ENCODE assay signal across 9 cellular contexts in the genomic region with DNA sequence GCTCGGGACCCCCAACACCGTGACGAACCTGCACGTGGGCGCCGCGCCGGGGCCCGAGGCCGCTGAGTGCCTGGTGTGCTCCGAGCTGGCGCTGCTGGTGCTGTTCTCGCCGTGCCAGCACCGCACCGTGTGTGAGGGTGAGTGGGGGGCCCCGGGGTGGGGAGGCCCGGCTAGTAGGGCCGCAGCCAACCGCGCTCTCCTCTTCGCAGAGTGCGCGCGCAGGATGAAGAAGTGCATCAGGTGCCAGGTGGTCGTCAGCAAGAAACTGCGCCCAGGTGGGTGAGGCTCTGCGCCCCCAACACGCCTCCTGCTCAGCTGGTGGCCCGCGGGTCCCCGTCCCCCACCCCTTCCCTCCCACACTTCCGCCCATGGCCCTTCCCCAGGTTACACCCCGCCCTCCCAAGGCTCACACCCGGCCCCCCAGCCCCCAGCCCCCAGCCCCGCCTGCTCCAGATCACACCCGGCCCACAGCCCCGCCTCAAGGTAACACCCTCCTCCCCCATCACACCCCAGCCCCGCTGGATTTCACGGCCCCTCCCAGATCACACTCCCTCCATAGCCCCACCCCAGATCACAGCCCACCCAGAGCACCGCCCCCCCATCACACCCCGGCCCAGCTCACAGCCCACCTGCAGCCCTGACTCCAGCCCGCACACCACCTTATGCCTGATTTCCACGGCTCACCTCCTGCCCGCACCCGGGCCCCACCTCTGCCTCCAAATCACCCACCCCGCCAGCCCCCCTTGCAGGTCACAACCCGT. TPM values are rescaled to one million over a fixed set of nuclear protein-coding genes. Genes with fewer than 3 reads are reported as not detected.
DNase-seq lines count a peak whose midpoint lies in the region; ATAC-seq and TF ChIP-seq lines count a peak whose summit lies in the region.
"Had no signal": no experiment of that assay in that cellular context is flagged by ENCODE, and none has a peak within 500 bp of the region (broad histone marks: within the 10 kb centered on the region; RNA-seq: fewer than 3 reads in every experiment).

No MANE protein-coding gene starts in this region.

- intact Hi-C loops in Right ventricle myocardium inferior (cut with DNase I): no loop called here
- intact Hi-C loops in left ventricle myocardium inferior (cut with micrococcal nuclease): no loop called here
- intact Hi-C loops in activated naive CD4-positive, alpha-beta T cell treated with anti-CD3 and anti-CD28 coated beads for 36 hours (cut with micrococcal nuclease): loop anchor here (2.0 kb wide), 1 partner anchor 15 kb away; a partner anchor contains a TSS

- ATAC-seq in Right ventricle myocardium inferior (no peak), GM18517 (IDR thresholded peaks at IDR 0.05; ENCODE audit: unreplicated experiment) (no peak)

- no peaks in the 10 kb centered on the region for H3K79me2 ChIP-seq in trophoblast cell (ENCODE audit: control insufficient read depth, insufficient read depth, low read length, poor library complexity)
- H3K79me2 ChIP-seq: parathyroid adenoma had no signal

- H3K27ac Mint-ChIP-seq in activated naive CD4-positive, alpha-beta T cell treated with anti-CD3 and anti-CD28 coated beads for 36 hours: no peak overlapping the region

- H3K18ac ChIP-seq in trophoblast cell (ENCODE audit: low read length): no peak overlapping the region

- H4K12ac ChIP-seq in trophoblast cell (ENCODE audit: low read depth, low read length): no peak overlapping the region

- H4K8ac ChIP-seq in trophoblast cell (ENCODE audit: low read depth, low read length): no peak overlapping the region

- H3K79me1 ChIP-seq in trophoblast cell (ENCODE audit: low read length): peaks cover 4% of the 10 kb centered on the region

- peaks cover 39% of the 10 kb centered on the region for H3K4me1 ChIP-seq in left ventricle myocardium inferior
- peaks cover 4 to 14% of the 10 kb centered on the region in 2 experiments for H3K4me1 ChIP-seq in trophoblast cell (ENCODE audit: control insufficient read depth in 1 of 2, insufficient read depth in 2 of 2, low read length in 2 of 2)
- H3K4me1 ChIP-seq: parathyroid adenoma had no signal

- peaks cover 4% of the 10 kb centered on the region for H3K27me3 Mint-ChIP-seq in activated naive CD4-positive, alpha-beta T cell treated with anti-CD3 and anti-CD28 coated beads for 36 hours (ENCODE audit: low read depth)

- DNase-seq in Right ventricle myocardium inferior (ENCODE audit: missing footprints): peak; percentile 73
- DNase-seq in left ventricle myocardium inferior: no peak
- DNase-seq in activated naive CD4-positive, alpha-beta T cell treated with anti-CD3 and anti-CD28 coated beads for 36 hours: peak; percentile 41
- DNase-seq in trophoblast cell: no peak
- DNase-seq in RKO (ENCODE audit: low spot score): no peak
- no peak for DNase-seq in MG63
- DNase-seq in NCI-H1417 (lab: John Stamatoyannopoulos, UW): no peak

- no peak overlapping the region for H3K14ac ChIP-seq in trophoblast cell (ENCODE audit: low read length)

- CTCF ChIA-PET in activated naive CD4-positive, alpha-beta T cell treated with anti-CD3 and anti-CD28 coated beads for 36 hours (lab: Charles Lee): interaction anchor here (1.2 kb wide), 2 partner anchors 9 to 12 kb away, joined by 3 to 4 read pairs; no protein-coding TSS in a partner anchor

- no peak overlapping the region for H3K23ac ChIP-seq in trophoblast cell (ENCODE audit: low read length)

- peaks cover 31% of the 10 kb centered on the region for H3K36me3 ChIP-seq in left ventricle myocardium inferior
- peaks cover 16 to 28% of the 10 kb centered on the region in 2 experiments for H3K36me3 ChIP-seq in trophoblast cell (ENCODE audit: control insufficient read depth in 1 of 2, insufficient read depth in 2 of 2, low read length in 2 of 2)
- no peaks in the 10 kb centered on the region; the same call in 1 of the 2 replicates for H3K36me3 ChIP-seq in MG63

- H3K4ac ChIP-seq in trophoblast cell (ENCODE audit: low read depth, low read length): no peak overlapping the region

- H3K4me2 ChIP-seq in trophoblast cell (ENCODE audit: low read length): no peak overlapping the region

- no peaks in the 10 kb centered on the region for H3K9me3 Mint-ChIP-seq in activated naive CD4-positive, alpha-beta T cell treated with anti-CD3 and anti-CD28 coated beads for 36 hours

- H3K36me3 Mint-ChIP-seq in activated naive CD4-positive, alpha-beta T cell treated with anti-CD3 and anti-CD28 coated beads for 36 hours (ENCODE audit: low read depth): peaks cover 2% of the 10 kb centered on the region

- no peak overlapping the region for H3K4me3 ChIP-seq in left ventricle myocardium inferior
- peak overlapping the region; percentile 14 for H3K4me3 ChIP-seq in trophoblast cell (ENCODE audit: low read depth, low read length)
- no peak overlapping the region for H3K4me3 ChIP-seq in MG63

- H3K9me3 ChIP-seq in left ventricle myocardium inferior (replicated peaks): no peaks in the 10 kb centered on the region
- H3K9me3 ChIP-seq in trophoblast cell (ENCODE audit: insufficient read depth, low read depth, low read length): peaks cover 10% of the 10 kb centered on the region
- no peaks in the 10 kb centered on the region for H3K9me3 ChIP-seq in MG63

- H3K9ac ChIP-seq in trophoblast cell (ENCODE audit: low read length): no peak overlapping the region
- H3K9ac ChIP-seq: parathyroid adenoma had no signal

- H2AFZ ChIP-seq in trophoblast cell (ENCODE audit: insufficient read depth, low read length, poor library complexity): no peak overlapping the region
- H2AFZ ChIP-seq: parathyroid adenoma had no signal

- no peak overlapping the region for H2AK5ac ChIP-seq in trophoblast cell (ENCODE audit: low read length)

- H2BK5ac ChIP-seq in trophoblast cell (ENCODE audit: low read depth, low read length, poor library complexity): no peak overlapping the region

- whole genome bisulfite sequencing in trophoblast cell (ENCODE audit: extremely low coverage, insufficient coverage, insufficient read length): no CpG with 5 or more reads among the region's 48 CpGs

- peak overlapping the region; percentile 42 for H3K4me3 Mint-ChIP-seq in activated naive CD4-positive, alpha-beta T cell treated with anti-CD3 and anti-CD28 coated beads for 36 hours

- no peak overlapping the region for H2BK12ac ChIP-seq in trophoblast cell (ENCODE audit: low read length)

- no peak overlapping the region for H4K91ac ChIP-seq in trophoblast cell (ENCODE audit: low read depth, low read length)

- H3K4me1 Mint-ChIP-seq in activated naive CD4-positive, alpha-beta T cell treated with anti-CD3 and anti-CD28 coated beads for 36 hours (ENCODE audit: low read depth): peaks cover 4% of the 10 kb centered on the region

- no peak overlapping the region for H2BK120ac ChIP-seq in trophoblast cell (ENCODE audit: insufficient read depth, low read length, poor library complexity)

- H3K27ac ChIP-seq in left ventricle myocardium inferior (replicated peaks) (no peak overlapping the region), trophoblast cell (ENCODE audit: low read depth, low read length) (no peak overlapping the region)
- H3K27ac ChIP-seq: parathyroid adenoma had no signal

- H3K27me3 ChIP-seq in left ventricle myocardium inferior (ENCODE audit: low read depth) (peaks cover 34% of the 10 kb centered on the region), trophoblast cell (ENCODE audit: insufficient read depth, low read length) (peaks cover 26% of the 10 kb centered on the region), MG63 (no peaks in the 10 kb centered on the region)

- TF ChIP-seq CTCF in left ventricle myocardium inferior (IDR thresholded peaks at IDR 0.05; ENCODE audit: borderline replicate concordance): no peak

RNA-seq across cellular contexts. Expression of a gene that starts 2.4 kb away (rescaled TPM):
- 36.2 TPM for total RNA-seq in Right ventricle myocardium inferior
- 93.8 TPM for total RNA-seq in left ventricle myocardium inferior
- under 1 TPM; 0.64 to 0.99 TPM for total RNA-seq in activated naive CD4-positive, alpha-beta T cell treated with anti-CD3 and anti-CD28 coated beads for 36 hours
- 26.6 and 30.7 TPM in 2 replicates for polyA plus RNA-seq in trophoblast cell (2013)
- 1.6 TPM in 1 of 2 replicates, not detected in the other for total RNA-seq in MG63 (2014; rRNA removed; shearing (Covaris generic); ENCODE audit: low replicate concordance)

RNA-seq across cellular contexts. Expression of a gene that starts 14.3 kb away (rescaled TPM):
- total RNA-seq in Right ventricle myocardium inferior (103 TPM), left ventricle myocardium inferior (129 TPM)
- total RNA-seq in activated naive CD4-positive, alpha-beta T cell treated with anti-CD3 and anti-CD28 coated beads for 36 hours: 10 to 100 TPM; 27.6 to 31.7 TPM
- polyA plus RNA-seq in trophoblast cell (2013): 76.4 and 79.3 TPM in 2 replicates
- total RNA-seq in MG63 (2014; rRNA removed; shearing (Covaris generic); ENCODE audit: low replicate concordance): 26.4 and 66.8 TPM in 2 replicates

RNA-seq across cellular contexts. Expression of a gene that starts 29.2 kb away (rescaled TPM):
- 24.0 TPM for total RNA-seq in Right ventricle myocardium inferior
- 24.3 TPM for total RNA-seq in left ventricle myocardium inferior
- 10 to 100 TPM; 33.7 to 34.4 TPM for total RNA-seq in activated naive CD4-positive, alpha-beta T cell treated with anti-CD3 and anti-CD28 coated beads for 36 hours
- 41.3 and 43.5 TPM in 2 replicates for polyA plus RNA-seq in trophoblast cell (2013)
- total RNA-seq in MG63 (2014; rRNA removed; shearing (Covaris generic); ENCODE audit: low replicate concordance): 4.5 and 12.8 TPM in 2 replicates

RNA-seq across cellular contexts. Expression of a gene that starts 29.7 kb away (rescaled TPM):
- 3.0 TPM for total RNA-seq in Right ventricle myocardium inferior
- 3.6 TPM for total RNA-seq in left ventricle myocardium inferior
- 1 to 10 TPM in 1 of 2 experiments, under 1 TPM in 1; 0.94 to 1.2 TPM for total RNA-seq in activated naive CD4-positive, alpha-beta T cell treated with anti-CD3 and anti-CD28 coated beads for 36 hours
- 3.3 and 3.4 TPM in 2 replicates for polyA plus RNA-seq in trophoblast cell (2013)
- total RNA-seq in MG63 (2014; rRNA removed; shearing (Covaris generic); ENCODE audit: low replicate concordance): 4.0 and 8.7 TPM in 2 replicates

RNA-seq across cellular contexts. Expression of a gene that starts 54.9 kb away (rescaled TPM):
- total RNA-seq in Right ventricle myocardium inferior (116 TPM), left ventricle myocardium inferior (104 TPM)
- 10 to 100 TPM; 91.6 to 95.9 TPM for total RNA-seq in activated naive CD4-positive, alpha-beta T cell treated with anti-CD3 and anti-CD28 coated beads for 36 hours
- 206 and 207 TPM in 2 replicates for polyA plus RNA-seq in trophoblast cell (2013)
- total RNA-seq in MG63 (2014; rRNA removed; shearing (Covaris generic); ENCODE audit: low replicate concordance): 168 and 203 TPM in 2 replicates

Comparison
In these comparisons a context has a peak if more than half of its experiments do, and no peak if none do; other contexts are left out.
1. DNase-seq: peak in Right ventricle myocardium inferior (single experiment) and activated naive CD4-positive, alpha-beta T cell treated with anti-CD3 and anti-CD28 coated beads for 36 hours (single experiment); none in left ventricle myocardium inferior (single experiment), trophoblast cell (0 of 2), RKO (single experiment), MG63 (single experiment) and NCI-H1417 (0 of 3).
2. RNA of a gene that starts 2.4 kb away (total RNA-seq): 93.8 TPM in left ventricle myocardium inferior (single experiment) and 36.2 TPM in Right ventricle myocardium inferior (single experiment); 1.6 TPM in MG63 and 0.64 to 0.99 TPM in activated naive CD4-positive, alpha-beta T cell treated with anti-CD3 and anti-CD28 coated beads for 36 hours; every median in the first group is over 10 times any median in the second.